ENCODE assay signal across 1 cellular context in genomic region chr2:136206613-136207012, GRCh38.
TF ChIP-seq lines count a peak whose summit lies in the region.

No MANE protein-coding gene starts in this region.

TF ChIP-seq in SK-N-SH, 30 proteins besides CTCF, POLR2A, EP300 and RAD21 (continued from another document):
- TF ChIP-seq IRF3 (IDR thresholded peaks at IDR 0.05; ENCODE audit: low read depth, low read length) (no peak), FOXJ3 (CRISPR knock-in tag; IDR thresholded peaks at IDR 0.05) (no peak), MXI1 (IDR thresholded peaks at IDR 0.05; ENCODE audit: low read depth, low read length) (no peak), FOSL2 (IDR thresholded peaks at IDR 0.05; ENCODE audit: borderline replicate concordance, low read depth) (no peak), FOXM1 (IDR thresholded peaks at IDR 0.05; ENCODE audit: low read depth) (no peak), CHD2 (IDR thresholded peaks at IDR 0.05; ENCODE audit: low read length, partially characterized antibody) (no peak), EZH2phosphoT487 (IDR thresholded peaks at IDR 0.05; ENCODE audit: borderline replicate concordance, low read depth) (no peak), TEAD4 (IDR thresholded peaks at IDR 0.05; ENCODE audit: borderline replicate concordance, insufficient read depth) (no peak), REST (IDR thresholded peaks at IDR 0.05; ENCODE audit: low read depth, low read length) (no peak), MEF2A (IDR thresholded peaks at IDR 0.05; ENCODE audit: borderline replicate concordance, low read depth) (no peak)
- TF ChIP-seq, protein P1, sequence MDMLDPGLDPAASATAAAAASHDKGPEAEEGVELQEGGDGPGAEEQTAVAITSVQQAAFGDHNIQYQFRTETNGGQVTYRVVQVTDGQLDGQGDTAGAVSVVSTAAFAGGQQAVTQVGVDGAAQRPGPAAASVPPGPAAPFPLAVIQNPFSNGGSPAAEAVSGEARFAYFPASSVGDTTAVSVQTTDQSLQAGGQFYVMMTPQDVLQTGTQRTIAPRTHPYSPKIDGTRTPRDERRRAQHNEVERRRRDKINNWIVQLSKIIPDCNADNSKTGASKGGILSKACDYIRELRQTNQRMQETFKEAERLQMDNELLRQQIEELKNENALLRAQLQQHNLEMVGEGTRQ (IDR thresholded peaks at IDR 0.05; ENCODE audit: borderline replicate concordance, low read depth, low read length) = no peak
TF ChIP-seq in SK-N-SH: peak in this region for 0.
